Comparison of ENCODE assay signal across 11 cellular contexts in the genomic region with DNA sequence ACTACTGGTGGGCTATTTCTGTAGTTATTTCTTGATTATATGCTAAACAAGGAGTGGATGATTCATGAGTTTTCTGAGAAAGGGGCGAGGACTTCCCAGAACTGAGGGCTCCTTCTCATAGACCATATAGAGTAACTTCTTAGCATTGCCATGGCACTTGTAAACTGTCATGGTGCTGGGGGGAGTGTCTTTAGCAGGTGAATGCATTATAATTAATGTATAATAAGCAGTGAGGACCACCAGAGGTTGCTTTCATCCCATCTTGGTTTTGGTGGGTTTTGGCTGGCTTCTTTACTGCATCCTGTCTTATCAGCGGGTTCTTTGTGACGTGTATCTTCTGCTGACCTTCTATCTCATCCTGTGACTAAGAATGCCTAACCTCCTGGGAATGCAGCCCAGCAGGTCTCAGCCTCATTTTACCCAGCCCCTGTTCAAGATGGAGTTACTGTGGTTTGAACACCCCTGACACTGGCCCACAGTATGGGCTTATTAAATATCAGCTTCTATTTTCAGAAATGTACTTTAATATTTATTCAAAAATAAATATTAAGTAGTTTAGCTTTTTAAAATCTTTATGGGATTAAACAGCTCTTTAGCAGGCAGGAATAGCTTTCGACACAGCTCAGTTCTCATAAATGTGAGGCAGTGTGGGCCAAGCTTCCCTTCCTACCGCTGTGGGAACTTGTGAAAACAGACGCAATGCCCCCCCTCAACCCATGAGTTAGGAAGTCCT. TPM values are rescaled to one million over a fixed set of nuclear protein-coding genes. Genes with fewer than 3 reads are reported as not detected.
A peak's percentile ranks its signal among the peaks of the same experiment; 100 is the strongest.
DNase-seq lines count a peak whose midpoint lies in the region; TF ChIP-seq lines count a peak whose summit lies in the region.
"Had no signal": no experiment of that assay in that cellular context is flagged by ENCODE, and none has a peak within 500 bp of the region (broad histone marks: within the 10 kb centered on the region; RNA-seq: fewer than 3 reads in every experiment).

No MANE protein-coding gene starts in this region.

- H2AFZ ChIP-seq in Karpas-422 (ENCODE audit: low read length), result no peak overlapping the region; the same call in 1 of the 2 replicates

- peaks cover 3% of the 10 kb centered on the region; the same call in 1 of the 2 replicates for H3K9me3 ChIP-seq in Karpas-422 (ENCODE audit: low read length)
- H3K9me3 ChIP-seq in colonic mucosa, result no peaks in the 10 kb centered on the region
- H3K9me3 ChIP-seq: pancreas had no signal

- no peaks in the 10 kb centered on the region for H3K79me2 ChIP-seq in Karpas-422 (ENCODE audit: low read length)

- no peak overlapping the region for H3K4me3 ChIP-seq in Karpas-422 (ENCODE audit: low read length)
- no peak overlapping the region for H3K4me3 ChIP-seq in epithelial cell of esophagus (ENCODE audit: low read length)
- no peak overlapping the region for H3K4me3 ChIP-seq in colonic mucosa
- H3K4me3 ChIP-seq: pancreas had no signal

- no peaks in the 10 kb centered on the region for H3K36me3 ChIP-seq in Karpas-422 (ENCODE audit: insufficient read depth, low read length)
- H3K36me3 ChIP-seq in colonic mucosa, result no peaks in the 10 kb centered on the region
- H3K36me3 ChIP-seq: pancreas had no signal

- peak overlapping the region; percentile 15; the same call in 1 of the 2 replicates for H3K9ac ChIP-seq in Karpas-422 (ENCODE audit: low read length)
- no peak overlapping the region for H3K9ac ChIP-seq in colonic mucosa (ENCODE audit: low read depth in 2 of 2, low read length in 2 of 2)

- DNase-seq in Karpas-422 (no peak), epithelial cell of esophagus (ENCODE audit: low read depth) (peak; percentile 43), NK-92 (lab: John Stamatoyannopoulos, UW; ENCODE audit: unreplicated experiment) (no peak), colonic mucosa (no peak), SIG-M5 treated with dmso at 0.1 percent for 504 hours (lab: John Stamatoyannopoulos, UW; ENCODE audit: unreplicated experiment) (no peak), cerebellar nuclear complex (lab: John Stamatoyannopoulos, UW) (no peak)
- peak; percentile 61 for DNase-seq in activated CD4-positive, alpha-beta T cell treated with anti-CD3 and anti-CD28 coated beads for 48 hours
- peak; percentile 13 for DNase-seq in stimulated activated CD4-positive, alpha-beta T cell treated with anti-CD3 and anti-CD28 coated beads, Interleukin-4, amount 100 ng/mL, for 24 hours
- DNase-seq: CD4-positive, alpha-beta memory T cell; mesenchymal stem cell; pancreas had no signal

- intact Hi-C loops in colonic mucosa (cut with DNase I), result no loop called here

- H3K4me1 ChIP-seq in Karpas-422 (ENCODE audit: low read length), result peaks cover 16% of the 10 kb centered on the region
- no peaks in the 10 kb centered on the region for H3K4me1 ChIP-seq in colonic mucosa

- TF ChIP-seq CTCF in epithelial cell of esophagus (IDR thresholded peaks at IDR 0.05; ENCODE audit: insufficient read depth, low read depth, low read length, missing control alignments) (no peak), colonic mucosa (IDR thresholded peaks at IDR 0.05) (no peak)

- H3K27me3 ChIP-seq in Karpas-422 (ENCODE audit: low read length) (peaks cover 3% of the 10 kb centered on the region; the same call in 1 of the 2 replicates), colonic mucosa (no peaks in the 10 kb centered on the region)
- H3K27me3 ChIP-seq: pancreas had no signal

- no peak overlapping the region for H3K4me2 ChIP-seq in Karpas-422 (ENCODE audit: low read depth, low read length, poor library complexity, severe bottlenecking)

- H3K9me2 ChIP-seq in Karpas-422 (replicated peaks; ENCODE audit: insufficient read depth, low read length), result no peaks in the 10 kb centered on the region

- H3K27ac ChIP-seq in Karpas-422 (ENCODE audit: low read length) (no peak overlapping the region), colonic mucosa (no peak overlapping the region)
- H3K27ac ChIP-seq: pancreas had no signal

- H4K20me1 ChIP-seq in Karpas-422 (ENCODE audit: insufficient read depth, low read depth, low read length), result no peaks in the 10 kb centered on the region

RNA-seq across cellular contexts. Expression of a gene that starts 44.4 kb away (rescaled TPM):
- 14.9 and 16.2 TPM in 2 replicates for total RNA-seq in Karpas-422 (2014; rRNA removed; shearing (Covaris generic); ENCODE audit: low replicate concordance)
- total RNA-seq in colonic mucosa, result 100 to 1,000 TPM in 1 of 2 donors, 10 to 100 TPM in 1; 69.6 to 145 TPM

RNA-seq across cellular contexts. Expression of a gene that starts 55.5 kb away (rescaled TPM):
- total RNA-seq in Karpas-422 (2014; rRNA removed; shearing (Covaris generic); ENCODE audit: low replicate concordance), result 18.0 and 26.4 TPM in 2 replicates
- total RNA-seq in colonic mucosa, result 10 to 100 TPM; 19.5 to 22.0 TPM

Comparison
In these comparisons a context has a peak if more than half of its experiments do, and no peak if none do; other contexts are left out.
1. DNase-seq: peak in activated CD4-positive, alpha-beta T cell treated with anti-CD3 and anti-CD28 coated beads for 48 hours (single experiment), epithelial cell of esophagus (single experiment) and stimulated activated CD4-positive, alpha-beta T cell treated with anti-CD3 and anti-CD28 coated beads, Interleukin-4, amount 100 ng/mL, for 24 hours (single experiment); none in Karpas-422 (single experiment), NK-92 (single experiment), colonic mucosa (single experiment), SIG-M5 treated with dmso at 0.1 percent for 504 hours (single experiment) and cerebellar nuclear complex (0 of 2).